Comparison of ENCODE assay signal across 1 cellular context in genomic region chr16:31715915-31716314, GRCh38.
TF ChIP-seq lines count a peak whose summit lies in the region.

No MANE protein-coding gene starts in this region.

TF ChIP-seq in HepG2, 621 proteins besides CTCF, POLR2A, EP300 and RAD21 (continued from another document):
- no peak for TF ChIP-seq TERF1 (CRISPR knock-in tag; IDR thresholded peaks at IDR 0.05)
- TF ChIP-seq, protein P1, sequence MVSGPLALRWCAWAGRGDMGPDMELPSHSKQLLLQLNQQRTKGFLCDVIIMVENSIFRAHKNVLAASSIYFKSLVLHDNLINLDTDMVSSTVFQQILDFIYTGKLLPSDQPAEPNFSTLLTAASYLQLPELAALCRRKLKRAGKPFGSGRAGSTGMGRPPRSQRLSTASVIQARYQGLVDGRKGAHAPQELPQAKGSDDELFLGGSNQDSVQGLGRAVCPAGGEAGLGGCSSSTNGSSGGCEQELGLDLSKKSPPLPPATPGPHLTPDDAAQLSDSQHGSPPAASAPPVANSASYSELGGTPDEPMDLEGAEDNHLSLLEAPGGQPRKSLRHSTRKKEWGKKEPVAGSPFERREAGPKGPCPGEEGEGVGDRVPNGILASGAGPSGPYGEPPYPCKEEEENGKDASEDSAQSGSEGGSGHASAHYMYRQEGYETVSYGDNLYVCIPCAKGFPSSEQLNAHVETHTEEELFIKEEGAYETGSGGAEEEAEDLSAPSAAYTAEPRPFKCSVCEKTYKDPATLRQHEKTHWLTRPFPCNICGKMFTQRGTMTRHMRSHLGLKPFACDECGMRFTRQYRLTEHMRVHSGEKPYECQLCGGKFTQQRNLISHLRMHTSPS (CRISPR knock-in tag; IDR thresholded peaks at IDR 0.05; ENCODE audit: low read depth): no peak
- TF ChIP-seq, protein P2, sequence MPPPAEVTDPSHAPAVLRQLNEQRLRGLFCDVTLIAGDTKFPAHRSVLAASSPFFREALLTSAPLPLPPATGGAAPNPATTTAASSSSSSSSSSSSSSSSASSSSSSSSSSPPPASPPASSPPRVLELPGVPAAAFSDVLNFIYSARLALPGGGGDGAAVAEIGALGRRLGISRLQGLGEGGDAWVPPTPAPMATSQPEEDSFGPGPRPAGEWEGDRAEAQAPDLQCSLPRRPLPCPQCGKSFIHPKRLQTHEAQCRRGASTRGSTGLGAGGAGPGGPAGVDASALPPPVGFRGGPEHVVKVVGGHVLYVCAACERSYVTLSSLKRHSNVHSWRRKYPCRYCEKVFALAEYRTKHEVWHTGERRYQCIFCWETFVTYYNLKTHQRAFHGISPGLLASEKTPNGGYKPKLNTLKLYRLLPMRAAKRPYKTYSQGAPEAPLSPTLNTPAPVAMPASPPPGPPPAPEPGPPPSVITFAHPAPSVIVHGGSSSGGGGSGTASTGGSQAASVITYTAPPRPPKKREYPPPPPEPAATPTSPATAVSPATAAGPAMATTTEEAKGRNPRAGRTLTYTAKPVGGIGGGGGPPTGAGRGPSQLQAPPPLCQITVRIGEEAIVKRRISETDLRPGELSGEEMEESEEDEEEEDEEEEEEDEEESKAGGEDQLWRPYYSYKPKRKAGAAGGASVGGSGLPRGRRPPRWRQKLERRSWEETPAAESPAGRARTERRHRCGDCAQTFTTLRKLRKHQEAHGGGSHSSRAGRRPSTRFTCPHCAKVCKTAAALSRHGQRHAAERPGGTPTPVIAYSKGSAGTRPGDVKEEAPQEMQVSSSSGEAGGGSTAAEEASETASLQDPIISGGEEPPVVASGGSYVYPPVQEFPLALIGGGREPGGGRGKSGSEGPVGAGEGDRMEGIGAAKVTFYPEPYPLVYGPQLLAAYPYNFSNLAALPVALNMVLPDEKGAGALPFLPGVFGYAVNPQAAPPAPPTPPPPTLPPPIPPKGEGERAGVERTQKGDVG (CRISPR knock-in tag; IDR thresholded peaks at IDR 0.05; ENCODE audit: borderline replicate concordance): 0 out of 2 replicates have a peak, but pooled peaks have one; percentile 50
- no peak for TF ChIP-seq ZNF577 (CRISPR knock-in tag; IDR thresholded peaks at IDR 0.05; ENCODE audit: borderline replicate concordance, low read depth)
- TF ChIP-seq RBM39 (IDR thresholded peaks at IDR 0.05; ENCODE audit: low read depth, low read length, poor library complexity, severe bottlenecking): no peak
- no peak for TF ChIP-seq HOXA3 (CRISPR knock-in tag; IDR thresholded peaks at IDR 0.05)
- no peak for TF ChIP-seq ZNF124 (CRISPR knock-in tag; IDR thresholded peaks at IDR 0.05)
- TF ChIP-seq ZFP41 (CRISPR knock-in tag; IDR thresholded peaks at IDR 0.05; ENCODE audit: borderline replicate concordance): no peak
- TF ChIP-seq ZNF317 (CRISPR knock-in tag; IDR thresholded peaks at IDR 0.05): no peak
- TF ChIP-seq DMAP1 (CRISPR knock-in tag; IDR thresholded peaks at IDR 0.05): no peak
- no peak for TF ChIP-seq JARID2 (CRISPR knock-in tag; IDR thresholded peaks at IDR 0.05; ENCODE audit: insufficient replicate concordance)
- TF ChIP-seq, protein P3, sequence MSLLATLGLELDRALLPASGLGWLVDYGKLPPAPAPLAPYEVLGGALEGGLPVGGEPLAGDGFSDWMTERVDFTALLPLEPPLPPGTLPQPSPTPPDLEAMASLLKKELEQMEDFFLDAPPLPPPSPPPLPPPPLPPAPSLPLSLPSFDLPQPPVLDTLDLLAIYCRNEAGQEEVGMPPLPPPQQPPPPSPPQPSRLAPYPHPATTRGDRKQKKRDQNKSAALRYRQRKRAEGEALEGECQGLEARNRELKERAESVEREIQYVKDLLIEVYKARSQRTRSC (CRISPR knock-in tag; IDR thresholded peaks at IDR 0.05; ENCODE audit: low read depth): no peak
- 0 out of 2 replicates have a peak, but pooled peaks have one; percentile 45 for TF ChIP-seq ZNF598 (CRISPR knock-in tag; IDR thresholded peaks at IDR 0.05; ENCODE audit: borderline replicate concordance)
- TF ChIP-seq, protein P4, sequence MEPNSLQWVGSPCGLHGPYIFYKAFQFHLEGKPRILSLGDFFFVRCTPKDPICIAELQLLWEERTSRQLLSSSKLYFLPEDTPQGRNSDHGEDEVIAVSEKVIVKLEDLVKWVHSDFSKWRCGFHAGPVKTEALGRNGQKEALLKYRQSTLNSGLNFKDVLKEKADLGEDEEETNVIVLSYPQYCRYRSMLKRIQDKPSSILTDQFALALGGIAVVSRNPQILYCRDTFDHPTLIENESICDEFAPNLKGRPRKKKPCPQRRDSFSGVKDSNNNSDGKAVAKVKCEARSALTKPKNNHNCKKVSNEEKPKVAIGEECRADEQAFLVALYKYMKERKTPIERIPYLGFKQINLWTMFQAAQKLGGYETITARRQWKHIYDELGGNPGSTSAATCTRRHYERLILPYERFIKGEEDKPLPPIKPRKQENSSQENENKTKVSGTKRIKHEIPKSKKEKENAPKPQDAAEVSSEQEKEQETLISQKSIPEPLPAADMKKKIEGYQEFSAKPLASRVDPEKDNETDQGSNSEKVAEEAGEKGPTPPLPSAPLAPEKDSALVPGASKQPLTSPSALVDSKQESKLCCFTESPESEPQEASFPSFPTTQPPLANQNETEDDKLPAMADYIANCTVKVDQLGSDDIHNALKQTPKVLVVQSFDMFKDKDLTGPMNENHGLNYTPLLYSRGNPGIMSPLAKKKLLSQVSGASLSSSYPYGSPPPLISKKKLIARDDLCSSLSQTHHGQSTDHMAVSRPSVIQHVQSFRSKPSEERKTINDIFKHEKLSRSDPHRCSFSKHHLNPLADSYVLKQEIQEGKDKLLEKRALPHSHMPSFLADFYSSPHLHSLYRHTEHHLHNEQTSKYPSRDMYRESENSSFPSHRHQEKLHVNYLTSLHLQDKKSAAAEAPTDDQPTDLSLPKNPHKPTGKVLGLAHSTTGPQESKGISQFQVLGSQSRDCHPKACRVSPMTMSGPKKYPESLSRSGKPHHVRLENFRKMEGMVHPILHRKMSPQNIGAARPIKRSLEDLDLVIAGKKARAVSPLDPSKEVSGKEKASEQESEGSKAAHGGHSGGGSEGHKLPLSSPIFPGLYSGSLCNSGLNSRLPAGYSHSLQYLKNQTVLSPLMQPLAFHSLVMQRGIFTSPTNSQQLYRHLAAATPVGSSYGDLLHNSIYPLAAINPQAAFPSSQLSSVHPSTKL (CRISPR knock-in tag; IDR thresholded peaks at IDR 0.05): no peak
- TF ChIP-seq CAMTA2 (CRISPR knock-in tag; IDR thresholded peaks at IDR 0.05; ENCODE audit: borderline replicate concordance): no peak
- peak; percentile 54; the same call in 1 of the 2 replicates for TF ChIP-seq POLR2G (IDR thresholded peaks at IDR 0.05; ENCODE audit: low read depth, low read length)
- TF ChIP-seq ZNF563 (CRISPR knock-in tag; IDR thresholded peaks at IDR 0.05): no peak
- TF ChIP-seq ZBTB42 (CRISPR knock-in tag; IDR thresholded peaks at IDR 0.05): no peak
- TF ChIP-seq NFATC3 (CRISPR knock-in tag; IDR thresholded peaks at IDR 0.05): no peak
- TF ChIP-seq SNAPC4 (CRISPR knock-in tag; IDR thresholded peaks at IDR 0.05): no peak
- no peak for TF ChIP-seq ZNF780A (CRISPR knock-in tag; IDR thresholded peaks at IDR 0.05)
- TF ChIP-seq ZBTB8A (CRISPR knock-in tag; IDR thresholded peaks at IDR 0.05; ENCODE audit: borderline replicate concordance, low read depth): no peak
- no peak for TF ChIP-seq NCOA5 (CRISPR knock-in tag; IDR thresholded peaks at IDR 0.05)
- 0 out of 2 replicates have a peak, but pooled peaks have one; percentile 17 for TF ChIP-seq ZNF274 (CRISPR knock-in tag; IDR thresholded peaks at IDR 0.05)
- no peak for TF ChIP-seq MAFK (conservative IDR thresholded peaks at IDR 0.05 in 1 of 2, IDR thresholded peaks at IDR 0.05 in 1 of 2; ENCODE audit: low read length in 2 of 2)
- no peak for TF ChIP-seq ZNF225 (CRISPR knock-in tag; IDR thresholded peaks at IDR 0.05)
- peak; percentile 49; the same call in 1 of the 2 replicates for TF ChIP-seq ZFP90 (CRISPR knock-in tag; IDR thresholded peaks at IDR 0.05; ENCODE audit: borderline replicate concordance)
- TF ChIP-seq ZNF547 (CRISPR knock-in tag; IDR thresholded peaks at IDR 0.05): 0 out of 2 replicates have a peak, but pooled peaks have one; percentile 31
